Comparison of ENCODE assay signal across 1 cellular context in genomic region chr16:363110-364090, GRCh38.
TF ChIP-seq lines count a peak whose summit lies in the region.

No MANE protein-coding gene starts in this region.

TF ChIP-seq in HepG2, 621 proteins besides CTCF, POLR2A, EP300 and RAD21 (continued from another document and continues in another):
- TF ChIP-seq, protein P1, sequence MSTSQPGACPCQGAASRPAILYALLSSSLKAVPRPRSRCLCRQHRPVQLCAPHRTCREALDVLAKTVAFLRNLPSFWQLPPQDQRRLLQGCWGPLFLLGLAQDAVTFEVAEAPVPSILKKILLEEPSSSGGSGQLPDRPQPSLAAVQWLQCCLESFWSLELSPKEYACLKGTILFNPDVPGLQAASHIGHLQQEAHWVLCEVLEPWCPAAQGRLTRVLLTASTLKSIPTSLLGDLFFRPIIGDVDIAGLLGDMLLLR (CRISPR knock-in tag; IDR thresholded peaks at IDR 0.05), result no peak
- peak; percentile 63; the same call in 1 of the 2 replicates for TF ChIP-seq RFX1 (IDR thresholded peaks at IDR 0.05)
- 0 out of 2 replicates have a peak, but pooled peaks have one; percentile 27 for TF ChIP-seq ZSCAN25 (CRISPR knock-in tag; IDR thresholded peaks at IDR 0.05)
- TF ChIP-seq, protein P2, sequence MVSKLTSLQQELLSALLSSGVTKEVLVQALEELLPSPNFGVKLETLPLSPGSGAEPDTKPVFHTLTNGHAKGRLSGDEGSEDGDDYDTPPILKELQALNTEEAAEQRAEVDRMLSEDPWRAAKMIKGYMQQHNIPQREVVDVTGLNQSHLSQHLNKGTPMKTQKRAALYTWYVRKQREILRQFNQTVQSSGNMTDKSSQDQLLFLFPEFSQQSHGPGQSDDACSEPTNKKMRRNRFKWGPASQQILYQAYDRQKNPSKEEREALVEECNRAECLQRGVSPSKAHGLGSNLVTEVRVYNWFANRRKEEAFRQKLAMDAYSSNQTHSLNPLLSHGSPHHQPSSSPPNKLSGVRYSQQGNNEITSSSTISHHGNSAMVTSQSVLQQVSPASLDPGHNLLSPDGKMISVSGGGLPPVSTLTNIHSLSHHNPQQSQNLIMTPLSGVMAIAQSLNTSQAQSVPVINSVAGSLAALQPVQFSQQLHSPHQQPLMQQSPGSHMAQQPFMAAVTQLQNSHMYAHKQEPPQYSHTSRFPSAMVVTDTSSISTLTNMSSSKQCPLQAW (CRISPR knock-in tag; IDR thresholded peaks at IDR 0.05), result 0 out of 2 replicates have a peak, but pooled peaks have one; percentile 26
- TF ChIP-seq, protein P3, sequence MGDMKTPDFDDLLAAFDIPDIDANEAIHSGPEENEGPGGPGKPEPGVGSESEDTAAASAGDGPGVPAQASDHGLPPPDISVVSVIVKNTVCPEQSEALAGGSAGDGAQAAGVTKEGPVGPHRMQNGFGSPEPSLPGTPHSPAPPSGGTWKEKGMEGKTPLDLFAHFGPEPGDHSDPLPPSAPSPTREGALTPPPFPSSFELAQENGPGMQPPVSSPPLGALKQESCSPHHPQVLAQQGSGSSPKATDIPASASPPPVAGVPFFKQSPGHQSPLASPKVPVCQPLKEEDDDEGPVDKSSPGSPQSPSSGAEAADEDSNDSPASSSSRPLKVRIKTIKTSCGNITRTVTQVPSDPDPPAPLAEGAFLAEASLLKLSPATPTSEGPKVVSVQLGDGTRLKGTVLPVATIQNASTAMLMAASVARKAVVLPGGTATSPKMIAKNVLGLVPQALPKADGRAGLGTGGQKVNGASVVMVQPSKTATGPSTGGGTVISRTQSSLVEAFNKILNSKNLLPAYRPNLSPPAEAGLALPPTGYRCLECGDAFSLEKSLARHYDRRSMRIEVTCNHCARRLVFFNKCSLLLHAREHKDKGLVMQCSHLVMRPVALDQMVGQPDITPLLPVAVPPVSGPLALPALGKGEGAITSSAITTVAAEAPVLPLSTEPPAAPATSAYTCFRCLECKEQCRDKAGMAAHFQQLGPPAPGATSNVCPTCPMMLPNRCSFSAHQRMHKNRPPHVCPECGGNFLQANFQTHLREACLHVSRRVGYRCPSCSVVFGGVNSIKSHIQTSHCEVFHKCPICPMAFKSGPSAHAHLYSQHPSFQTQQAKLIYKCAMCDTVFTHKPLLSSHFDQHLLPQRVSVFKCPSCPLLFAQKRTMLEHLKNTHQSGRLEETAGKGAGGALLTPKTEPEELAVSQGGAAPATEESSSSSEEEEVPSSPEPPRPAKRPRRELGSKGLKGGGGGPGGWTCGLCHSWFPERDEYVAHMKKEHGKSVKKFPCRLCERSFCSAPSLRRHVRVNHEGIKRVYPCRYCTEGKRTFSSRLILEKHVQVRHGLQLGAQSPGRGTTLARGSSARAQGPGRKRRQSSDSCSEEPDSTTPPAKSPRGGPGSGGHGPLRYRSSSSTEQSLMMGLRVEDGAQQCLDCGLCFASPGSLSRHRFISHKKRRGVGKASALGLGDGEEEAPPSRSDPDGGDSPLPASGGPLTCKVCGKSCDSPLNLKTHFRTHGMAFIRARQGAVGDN (CRISPR knock-in tag; IDR thresholded peaks at IDR 0.05), result peak; percentile 84
- no peak for TF ChIP-seq SRSF1 (optimal IDR thresholded peaks at IDR 0.05; ENCODE audit: low read depth, low read length)
- no peak for TF ChIP-seq NCOA2 (CRISPR knock-in tag; IDR thresholded peaks at IDR 0.05)
- TF ChIP-seq, protein P4, sequence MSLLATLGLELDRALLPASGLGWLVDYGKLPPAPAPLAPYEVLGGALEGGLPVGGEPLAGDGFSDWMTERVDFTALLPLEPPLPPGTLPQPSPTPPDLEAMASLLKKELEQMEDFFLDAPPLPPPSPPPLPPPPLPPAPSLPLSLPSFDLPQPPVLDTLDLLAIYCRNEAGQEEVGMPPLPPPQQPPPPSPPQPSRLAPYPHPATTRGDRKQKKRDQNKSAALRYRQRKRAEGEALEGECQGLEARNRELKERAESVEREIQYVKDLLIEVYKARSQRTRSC (CRISPR knock-in tag; IDR thresholded peaks at IDR 0.05; ENCODE audit: low read depth), result no peak
- TF ChIP-seq ZNF230 (CRISPR knock-in tag; IDR thresholded peaks at IDR 0.05), result 0 out of 2 replicates have a peak, but pooled peaks have one; percentile 32
- no peak for TF ChIP-seq ZNF367 (CRISPR knock-in tag; IDR thresholded peaks at IDR 0.05; ENCODE audit: borderline replicate concordance)
- TF ChIP-seq, protein P5, sequence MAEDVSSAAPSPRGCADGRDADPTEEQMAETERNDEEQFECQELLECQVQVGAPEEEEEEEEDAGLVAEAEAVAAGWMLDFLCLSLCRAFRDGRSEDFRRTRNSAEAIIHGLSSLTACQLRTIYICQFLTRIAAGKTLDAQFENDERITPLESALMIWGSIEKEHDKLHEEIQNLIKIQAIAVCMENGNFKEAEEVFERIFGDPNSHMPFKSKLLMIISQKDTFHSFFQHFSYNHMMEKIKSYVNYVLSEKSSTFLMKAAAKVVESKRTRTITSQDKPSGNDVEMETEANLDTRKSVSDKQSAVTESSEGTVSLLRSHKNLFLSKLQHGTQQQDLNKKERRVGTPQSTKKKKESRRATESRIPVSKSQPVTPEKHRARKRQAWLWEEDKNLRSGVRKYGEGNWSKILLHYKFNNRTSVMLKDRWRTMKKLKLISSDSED (CRISPR knock-in tag; IDR thresholded peaks at IDR 0.05), result no peak
- TF ChIP-seq, protein P6, sequence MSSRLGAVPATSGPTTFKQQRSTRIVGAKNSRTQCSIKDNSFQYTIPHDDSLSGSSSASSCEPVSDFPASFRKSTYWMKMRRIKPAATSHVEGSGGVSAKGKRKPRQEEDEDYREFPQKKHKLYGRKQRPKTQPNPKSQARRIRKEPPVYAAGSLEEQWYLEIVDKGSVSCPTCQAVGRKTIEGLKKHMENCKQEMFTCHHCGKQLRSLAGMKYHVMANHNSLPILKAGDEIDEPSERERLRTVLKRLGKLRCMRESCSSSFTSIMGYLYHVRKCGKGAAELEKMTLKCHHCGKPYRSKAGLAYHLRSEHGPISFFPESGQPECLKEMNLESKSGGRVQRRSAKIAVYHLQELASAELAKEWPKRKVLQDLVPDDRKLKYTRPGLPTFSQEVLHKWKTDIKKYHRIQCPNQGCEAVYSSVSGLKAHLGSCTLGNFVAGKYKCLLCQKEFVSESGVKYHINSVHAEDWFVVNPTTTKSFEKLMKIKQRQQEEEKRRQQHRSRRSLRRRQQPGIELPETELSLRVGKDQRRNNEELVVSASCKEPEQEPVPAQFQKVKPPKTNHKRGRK (CRISPR knock-in tag; IDR thresholded peaks at IDR 0.05), result no peak
- TF ChIP-seq RBM39 (IDR thresholded peaks at IDR 0.05; ENCODE audit: low read depth, low read length, poor library complexity, severe bottlenecking), result no peak
- no peak for TF ChIP-seq CBX2 (IDR thresholded peaks at IDR 0.05; ENCODE audit: low read depth, low read length)
- TF ChIP-seq CBX2 (CRISPR knock-in tag; IDR thresholded peaks at IDR 0.05; ENCODE audit: low read depth), result no peak
- TF ChIP-seq BRCA1 (CRISPR knock-in tag; IDR thresholded peaks at IDR 0.05), result no peak
- TF ChIP-seq, protein P7, sequence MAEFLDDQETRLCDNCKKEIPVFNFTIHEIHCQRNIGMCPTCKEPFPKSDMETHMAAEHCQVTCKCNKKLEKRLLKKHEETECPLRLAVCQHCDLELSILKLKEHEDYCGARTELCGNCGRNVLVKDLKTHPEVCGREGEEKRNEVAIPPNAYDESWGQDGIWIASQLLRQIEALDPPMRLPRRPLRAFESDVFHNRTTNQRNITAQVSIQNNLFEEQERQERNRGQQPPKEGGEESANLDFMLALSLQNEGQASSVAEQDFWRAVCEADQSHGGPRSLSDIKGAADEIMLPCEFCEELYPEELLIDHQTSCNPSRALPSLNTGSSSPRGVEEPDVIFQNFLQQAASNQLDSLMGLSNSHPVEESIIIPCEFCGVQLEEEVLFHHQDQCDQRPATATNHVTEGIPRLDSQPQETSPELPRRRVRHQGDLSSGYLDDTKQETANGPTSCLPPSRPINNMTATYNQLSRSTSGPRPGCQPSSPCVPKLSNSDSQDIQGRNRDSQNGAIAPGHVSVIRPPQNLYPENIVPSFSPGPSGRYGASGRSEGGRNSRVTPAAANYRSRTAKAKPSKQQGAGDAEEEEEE (CRISPR knock-in tag; IDR thresholded peaks at IDR 0.05; ENCODE audit: borderline replicate concordance), result 0 out of 2 replicates have a peak, but pooled peaks have one; percentile 7
- no peak for TF ChIP-seq ZNF761 (CRISPR knock-in tag; conservative IDR thresholded peaks at IDR 0.05)
- TF ChIP-seq, protein P8, sequence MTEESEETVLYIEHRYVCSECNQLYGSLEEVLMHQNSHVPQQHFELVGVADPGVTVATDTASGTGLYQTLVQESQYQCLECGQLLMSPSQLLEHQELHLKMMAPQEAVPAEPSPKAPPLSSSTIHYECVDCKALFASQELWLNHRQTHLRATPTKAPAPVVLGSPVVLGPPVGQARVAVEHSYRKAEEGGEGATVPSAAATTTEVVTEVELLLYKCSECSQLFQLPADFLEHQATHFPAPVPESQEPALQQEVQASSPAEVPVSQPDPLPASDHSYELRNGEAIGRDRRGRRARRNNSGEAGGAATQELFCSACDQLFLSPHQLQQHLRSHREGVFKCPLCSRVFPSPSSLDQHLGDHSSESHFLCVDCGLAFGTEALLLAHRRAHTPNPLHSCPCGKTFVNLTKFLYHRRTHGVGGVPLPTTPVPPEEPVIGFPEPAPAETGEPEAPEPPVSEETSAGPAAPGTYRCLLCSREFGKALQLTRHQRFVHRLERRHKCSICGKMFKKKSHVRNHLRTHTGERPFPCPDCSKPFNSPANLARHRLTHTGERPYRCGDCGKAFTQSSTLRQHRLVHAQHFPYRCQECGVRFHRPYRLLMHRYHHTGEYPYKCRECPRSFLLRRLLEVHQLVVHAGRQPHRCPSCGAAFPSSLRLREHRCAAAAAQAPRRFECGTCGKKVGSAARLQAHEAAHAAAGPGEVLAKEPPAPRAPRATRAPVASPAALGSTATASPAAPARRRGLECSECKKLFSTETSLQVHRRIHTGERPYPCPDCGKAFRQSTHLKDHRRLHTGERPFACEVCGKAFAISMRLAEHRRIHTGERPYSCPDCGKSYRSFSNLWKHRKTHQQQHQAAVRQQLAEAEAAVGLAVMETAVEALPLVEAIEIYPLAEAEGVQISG (CRISPR knock-in tag; IDR thresholded peaks at IDR 0.05), result peak; percentile 32; the same call in 1 of the 2 replicates
- no peak for TF ChIP-seq PAF1 (CRISPR knock-in tag; IDR thresholded peaks at IDR 0.05)
- 0 out of 2 replicates have a peak, but pooled peaks have one; percentile 74 for TF ChIP-seq FOXO4 (CRISPR knock-in tag; conservative IDR thresholded peaks at IDR 0.05)
- no peak for TF ChIP-seq MAZ (IDR thresholded peaks at IDR 0.05; ENCODE audit: borderline replicate concordance, low read depth, low read length)
- peak; percentile 41; the same call in 1 of the 2 replicates for TF ChIP-seq MAZ (CRISPR knock-in tag; IDR thresholded peaks at IDR 0.05; ENCODE audit: low read depth)
- TF ChIP-seq, protein P9, sequence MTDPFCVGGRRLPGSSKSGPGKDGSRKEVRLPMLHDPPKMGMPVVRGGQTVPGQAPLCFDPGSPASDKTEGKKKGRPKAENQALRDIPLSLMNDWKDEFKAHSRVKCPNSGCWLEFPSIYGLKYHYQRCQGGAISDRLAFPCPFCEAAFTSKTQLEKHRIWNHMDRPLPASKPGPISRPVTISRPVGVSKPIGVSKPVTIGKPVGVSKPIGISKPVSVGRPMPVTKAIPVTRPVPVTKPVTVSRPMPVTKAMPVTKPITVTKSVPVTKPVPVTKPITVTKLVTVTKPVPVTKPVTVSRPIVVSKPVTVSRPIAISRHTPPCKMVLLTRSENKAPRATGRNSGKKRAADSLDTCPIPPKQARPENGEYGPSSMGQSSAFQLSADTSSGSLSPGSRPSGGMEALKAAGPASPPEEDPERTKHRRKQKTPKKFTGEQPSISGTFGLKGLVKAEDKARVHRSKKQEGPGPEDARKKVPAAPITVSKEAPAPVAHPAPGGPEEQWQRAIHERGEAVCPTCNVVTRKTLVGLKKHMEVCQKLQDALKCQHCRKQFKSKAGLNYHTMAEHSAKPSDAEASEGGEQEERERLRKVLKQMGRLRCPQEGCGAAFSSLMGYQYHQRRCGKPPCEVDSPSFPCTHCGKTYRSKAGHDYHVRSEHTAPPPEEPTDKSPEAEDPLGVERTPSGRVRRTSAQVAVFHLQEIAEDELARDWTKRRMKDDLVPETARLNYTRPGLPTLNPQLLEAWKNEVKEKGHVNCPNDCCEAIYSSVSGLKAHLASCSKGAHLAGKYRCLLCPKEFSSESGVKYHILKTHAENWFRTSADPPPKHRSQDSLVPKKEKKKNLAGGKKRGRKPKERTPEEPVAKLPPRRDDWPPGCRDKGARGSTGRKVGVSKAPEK (CRISPR knock-in tag; IDR thresholded peaks at IDR 0.05; ENCODE audit: borderline replicate concordance), result 0 out of 2 replicates have a peak, but pooled peaks have one; percentile 29
- no peak for TF ChIP-seq NBN (conservative IDR thresholded peaks at IDR 0.05)
- no peak for TF ChIP-seq FOSL1 (CRISPR knock-in tag; IDR thresholded peaks at IDR 0.05; ENCODE audit: borderline replicate concordance)
- TF ChIP-seq ZFP90 (CRISPR knock-in tag; IDR thresholded peaks at IDR 0.05; ENCODE audit: borderline replicate concordance), result peak; percentile 44; the same call in 1 of the 2 replicates
- TF ChIP-seq UBTF (CRISPR knock-in tag; IDR thresholded peaks at IDR 0.05), result peak; percentile 32; the same call in 1 of the 2 replicates
- peak; percentile 74 for TF ChIP-seq MXD1 (CRISPR knock-in tag; IDR thresholded peaks at IDR 0.05)
- TF ChIP-seq KDM2A (CRISPR knock-in tag; IDR thresholded peaks at IDR 0.05; ENCODE audit: borderline replicate concordance, low read depth), result 0 out of 2 replicates have a peak, but pooled peaks have one; percentile 28
- TF ChIP-seq ZNF781 (CRISPR knock-in tag; IDR thresholded peaks at IDR 0.05; ENCODE audit: borderline replicate concordance, not compliant biosample characterization), result no peak
